In genomic region chr2:9225806-9226205, GRCh38 we compare ENCODE assay signal across 15 cellular contexts.
"Had no signal": no experiment of that assay in that cellular context is flagged by ENCODE, and none has a peak within 500 bp of the region (broad histone marks: within the 10 kb centered on the region; RNA-seq: fewer than 3 reads in every experiment).

No MANE protein-coding gene starts in this region.

- H3K4me1 Mint-ChIP-seq: activated CD8-positive, alpha-beta memory T cell treated with anti-CD3 and anti-CD28 coated beads, Interleukin-2, amount 10 ng/mL, durations not matched to agents 7 days and 5 days; stimulated activated memory B cell treated with anti-CD40 and anti-IgM and Interleukin-4, amounts not matched to agents 10 μg/mL and 1 μg/mL and 100 μg/mL, for 72 hours had no signal

- H3K4me3 Mint-ChIP-seq: activated CD8-positive, alpha-beta memory T cell treated with anti-CD3 and anti-CD28 coated beads, Interleukin-2, amount 10 ng/mL, durations not matched to agents 7 days and 5 days; activated T-cell treated with anti-CD3 and anti-CD28 coated beads, Interleukin-2, amount 50 U/mL, for 24 hours; neural progenitor cell; stimulated activated memory B cell treated with anti-CD40 and anti-IgM and Interleukin-4, amounts not matched to agents 10 μg/mL and 1 μg/mL and 100 μg/mL, for 72 hours had no signal

- H3K36me3 Mint-ChIP-seq: activated CD8-positive, alpha-beta memory T cell treated with anti-CD3 and anti-CD28 coated beads, Interleukin-2, amount 10 ng/mL, durations not matched to agents 7 days and 5 days; stimulated activated memory B cell treated with anti-CD40 and anti-IgM and Interleukin-4, amounts not matched to agents 10 μg/mL and 1 μg/mL and 100 μg/mL, for 72 hours had no signal

- H3K9ac ChIP-seq: neural progenitor cell, parathyroid adenoma had no signal

- H3K4me1 ChIP-seq: neural progenitor cell, parathyroid adenoma had no signal

- DNase-seq: activated CD4-positive, alpha-beta T cell treated with anti-CD3 and anti-CD28 coated beads for 1 hour; activated CD4-positive, alpha-beta T cell treated with anti-CD3 and anti-CD28 coated beads, Interleukin-2, amount 50 U/mL, for 4 hours; activated CD8-positive, alpha-beta memory T cell treated with anti-CD3 and anti-CD28 coated beads, Interleukin-2, amount 10 ng/mL, durations not matched to agents 7 days and 5 days; activated naive CD4-positive, alpha-beta T cell treated with anti-CD3 and anti-CD28 coated beads, Interleukin-2, amount 50 U/mL, for 16 hours; activated T-cell treated with anti-CD3 and anti-CD28 coated beads, Interleukin-2, amount 50 U/mL, for 24 hours; kidney glomerular epithelial cell; T-helper 1 cell had no signal

- H3K27ac Mint-ChIP-seq: activated CD8-positive, alpha-beta memory T cell treated with anti-CD3 and anti-CD28 coated beads, Interleukin-2, amount 10 ng/mL, durations not matched to agents 7 days and 5 days; activated T-cell treated with anti-CD3 and anti-CD28 coated beads, Interleukin-2, amount 50 U/mL, for 24 hours; neural progenitor cell; stimulated activated memory B cell treated with anti-CD40 and anti-IgM and Interleukin-4, amounts not matched to agents 10 μg/mL and 1 μg/mL and 100 μg/mL, for 72 hours had no signal

- H3K27ac ChIP-seq: cardiac muscle cell, neural progenitor cell, parathyroid adenoma, SK-N-MC, VCaP had no signal

- H3K27me3 ChIP-seq: cardiac muscle cell, neural progenitor cell, tibial nerve had no signal

- H3K36me3 ChIP-seq: cardiac muscle cell, neural progenitor cell, tibial nerve had no signal

- ATAC-seq: activated CD8-positive, alpha-beta memory T cell treated with anti-CD3 and anti-CD28 coated beads, Interleukin-2, amount 10 ng/mL, durations not matched to agents 7 days and 5 days; stimulated activated memory B cell treated with anti-CD40 and anti-IgM and Interleukin-4, amounts not matched to agents 10 μg/mL and 1 μg/mL and 100 μg/mL, for 72 hours had no signal

- H3K9me3 ChIP-seq: tibial nerve had no signal

- H3K4me3 ChIP-seq: cardiac muscle cell, lung, neural progenitor cell, SK-N-MC, tibial nerve had no signal

- H3K9me3 Mint-ChIP-seq: activated T-cell treated with anti-CD3 and anti-CD28 coated beads, Interleukin-2, amount 50 U/mL, for 24 hours; stimulated activated memory B cell treated with anti-CD40 and anti-IgM and Interleukin-4, amounts not matched to agents 10 μg/mL and 1 μg/mL and 100 μg/mL, for 72 hours had no signal
